ENCODE assay signal across 11 cellular contexts in genomic region chr5:55441107-55441771, GRCh38.
DNase-seq lines count a peak whose midpoint lies in the region; ATAC-seq and TF ChIP-seq lines count a peak whose summit lies in the region.
"Had no signal": no experiment of that assay in that cellular context is flagged by ENCODE, and none has a peak within 500 bp of the region (broad histone marks: within the 10 kb centered on the region; RNA-seq: fewer than 3 reads in every experiment).

No MANE protein-coding gene starts in this region.

- H3K36me3 ChIP-seq in subcutaneous abdominal adipose tissue (ENCODE audit: control insufficient read depth in 5 of 5, insufficient read depth in 5 of 5, low read length in 5 of 5) (peaks cover 8 to 18% (median 10%) of the 10 kb centered on the region in 5 donors), prostate gland (peaks cover 0 to 13% of the 10 kb centered on the region in 2 donors)

- intact Hi-C loops in right cardiac atrium (cut with DNase I) (no loop called here), prostate gland (cut with DNase I) (no loop called here)

- no peak overlapping the region for H3K9ac ChIP-seq in subcutaneous abdominal adipose tissue (ENCODE audit: low read length in 5 of 5)

- POLR2A ChIA-PET in T-cell (lab: Charles Lee), result interaction anchor here (0.5 to 0.6 kb wide), 2 partner anchors 28 to 557 kb away, joined by 3 read pairs; no protein-coding TSS in a partner anchor

- no peaks in the 10 kb centered on the region for H3K27me3 Mint-ChIP-seq in T-cell

- no peak overlapping the region for H3K4me3 ChIP-seq in right cardiac atrium (ENCODE audit: low read length)
- no peak overlapping the region for H3K4me3 ChIP-seq in subcutaneous abdominal adipose tissue (ENCODE audit: low read depth in 1 of 5, low read length in 5 of 5)
- H3K4me3 ChIP-seq in prostate gland, result no peak overlapping the region

- H3K4me1 ChIP-seq in right cardiac atrium (ENCODE audit: control insufficient read depth, insufficient read depth, low read length) (peaks cover 10% of the 10 kb centered on the region), subcutaneous abdominal adipose tissue (ENCODE audit: control insufficient read depth in 5 of 5, insufficient read depth in 5 of 5, low read length in 5 of 5) (peaks cover 4 to 35% (median 27%) of the 10 kb centered on the region in 5 donors), prostate gland (replicated peaks) (peaks cover 14% of the 10 kb centered on the region)

- H3K27ac ChIP-seq in right cardiac atrium (ENCODE audit: low read length) (peak overlapping the region; percentile 11), subcutaneous abdominal adipose tissue (ENCODE audit: low read depth, low read length) (peak overlapping the region; percentile 5), prostate gland (peak overlapping the region in 1 of 2 donors; percentile 71)

- H3K9me3 ChIP-seq in right cardiac atrium (ENCODE audit: control insufficient read depth, low read length) (no peaks in the 10 kb centered on the region), subcutaneous abdominal adipose tissue (ENCODE audit: control insufficient read depth in 5 of 5, low read length in 5 of 5) (no peaks in the 10 kb centered on the region), prostate gland (no peaks in the 10 kb centered on the region)

- peaks cover 31 to 32% (median 31%) of the 10 kb centered on the region in 3 donors for H3K4me1 Mint-ChIP-seq in T-cell

- DNase-seq in NCI-H748 (lab: John Stamatoyannopoulos, UW; ENCODE audit: unreplicated experiment) (peak; percentile 45), NCI-H748 treated with DMSO at 0.1 percent for 48 hours (lab: John Stamatoyannopoulos, UW) (no peak), T-cell (no peak), right cardiac atrium (no peak), NCI-H187 (lab: John Stamatoyannopoulos, UW) (no peak), prostate gland (ENCODE audit: low spot score) (no peak)
- DNase-seq: activated CD8-positive, alpha-beta memory T cell treated with anti-CD3 and anti-CD28 coated beads, Interleukin-2, amount 50 U/mL, for 4 hours; left colon; T1000 had no signal

- 67% methylated on average over 3 of the region's 3 CpGs for WGBS in right cardiac atrium
- WGBS in prostate gland, result 68% methylated on average over 3 of the region's 3 CpGs

- TF ChIP-seq CTCF in prostate gland (IDR thresholded peaks at IDR 0.05), result no peak

- H3K36me3 Mint-ChIP-seq in T-cell, result peaks cover 11% of the 10 kb centered on the region

- peak in 2 of 4 experiments; percentile 24 to 40 for ATAC-seq in T-cell (replicated peaks in 1 of 4)
- ATAC-seq in right cardiac atrium, result no peak
- no peak for ATAC-seq in HG03457 (IDR thresholded peaks at IDR 0.05; ENCODE audit: unreplicated experiment)
- ATAC-seq: left colon had no signal

- CTCF ChIA-PET in T-cell (lab: Charles Lee), result no interaction called here

- H3K4me3 Mint-ChIP-seq in T-cell, result no peak overlapping the region

- H3K27me3 ChIP-seq in right cardiac atrium (ENCODE audit: control insufficient read depth, insufficient read depth) (no peaks in the 10 kb centered on the region), subcutaneous abdominal adipose tissue (ENCODE audit: control insufficient read depth in 5 of 5, insufficient read depth in 4 of 5, low read length in 5 of 5) (no peaks in the 10 kb centered on the region), prostate gland (replicated peaks; ENCODE audit: insufficient read depth) (no peaks in the 10 kb centered on the region)

- no peak for TF ChIP-seq POLR2A in prostate gland (IDR thresholded peaks at IDR 0.05)

- H3K27ac Mint-ChIP-seq in T-cell, result peak overlapping the region; percentile 53 to 72

- H3K9me3 Mint-ChIP-seq in T-cell, result peaks cover 2 to 3% (median 2%) of the 10 kb centered on the region in 3 donors
